1 cellular context compared by ENCODE assay signal in the genomic region with DNA sequence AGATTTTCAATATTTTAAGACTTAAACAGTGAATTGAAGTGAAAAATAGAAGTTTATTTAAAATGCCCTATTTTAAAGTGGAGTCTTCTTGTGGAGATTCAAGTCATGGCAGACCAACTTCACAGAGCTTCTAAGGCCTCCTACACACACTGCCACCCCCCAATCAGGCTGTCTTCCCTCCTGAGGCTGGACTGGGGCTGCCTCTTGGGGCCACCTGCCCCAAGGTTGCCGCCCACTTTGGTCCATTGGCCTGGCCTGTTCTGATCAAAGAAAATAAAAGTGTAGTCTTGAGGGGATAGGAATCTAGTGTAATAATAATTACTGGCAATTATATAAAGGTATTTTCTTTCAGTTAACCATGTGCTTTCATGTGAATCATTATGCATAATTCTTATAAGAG.
TF ChIP-seq lines count a peak whose summit lies in the region.

No MANE protein-coding gene starts in this region.

TF ChIP-seq in H1, 55 proteins besides CTCF, POLR2A, EP300 and RAD21:
- no peak for TF ChIP-seq GABPA (IDR thresholded peaks at IDR 0.05; ENCODE audit: borderline replicate concordance, insufficient read depth, low read length)
